11 cellular contexts compared by ENCODE assay signal in genomic region chr19:45597425-45598111, GRCh38. TPM values are rescaled to one million over a fixed set of nuclear protein-coding genes. Genes with fewer than 3 reads are reported as not detected.
DNase-seq lines count a peak whose midpoint lies in the region; ATAC-seq and TF ChIP-seq lines count a peak whose summit lies in the region.
"Had no signal": no experiment of that assay in that cellular context is flagged by ENCODE, and none has a peak within 500 bp of the region (broad histone marks: within the 10 kb centered on the region; RNA-seq: fewer than 3 reads in every experiment).

No MANE protein-coding gene starts in this region.

- H2BK12ac ChIP-seq in mesenchymal stem cell (ENCODE audit: low read length in 2 of 2) = peak overlapping the region in 1 of 2 experiments; percentile 50

- ATAC-seq in left cardiac atrium = peak in 1 of 2 donors; percentile 49
- ATAC-seq in Right ventricle myocardium superior (ENCODE audit: poor library complexity) = no peak
- ATAC-seq in HG03135 (IDR thresholded peaks at IDR 0.05; ENCODE audit: unreplicated experiment) = no peak

- H3K18ac ChIP-seq in mesenchymal stem cell (ENCODE audit: low read depth in 1 of 2, low read length in 2 of 2) = peak overlapping the region; percentile 5 to 81

- H2BK5ac ChIP-seq in mesenchymal stem cell (ENCODE audit: low read depth, low read length, poor library complexity, severe bottlenecking) = no peak overlapping the region

- H3K36me3 ChIP-seq in mesenchymal stem cell (ENCODE audit: control insufficient read depth in 1 of 2, insufficient read depth in 2 of 2, low read depth in 1 of 2, low read length in 2 of 2) = no peaks in the 10 kb centered on the region
- H3K36me3 ChIP-seq in uterus = no peaks in the 10 kb centered on the region

- H3K27ac ChIP-seq in coronary artery (peak overlapping the region in 1 of 2 donors; percentile 63), mesenchymal stem cell (ENCODE audit: low read length, poor library complexity, severe bottlenecking) (no peak overlapping the region), uterus (peak overlapping the region; percentile 47 to 65)

- intact Hi-C loops in left cardiac atrium (cut with DNase I) (no loop called here), Right ventricle myocardium superior (cut with DNase I) (no loop called here), uterus (cut with DNase I; ENCODE audit: low total_unique reads) (no loop called here)

- peak overlapping the region; percentile 30 for H2AFZ ChIP-seq in mesenchymal stem cell (ENCODE audit: low read depth, low read length)

- 26% methylated on average over 3 of the region's 5 CpGs for WGBS in mesenchymal stem cell

- no peak overlapping the region for H3K23ac ChIP-seq in mesenchymal stem cell (ENCODE audit: low read length in 2 of 2)

- peak; percentile 54 for DNase-seq in left cardiac atrium
- DNase-seq in Right ventricle myocardium superior = no peak
- DNase-seq in coronary artery (ENCODE audit: low spot score) = no peak
- no peak for DNase-seq in mesenchymal stem cell
- no peak for DNase-seq in uterus
- DNase-seq in inferior parietal cortex (ENCODE audit: extremely low spot score) = no peak
- DNase-seq in GDM1 (lab: John Stamatoyannopoulos, UW) = no peak
- DNase-seq: activated CD4-positive, alpha-beta memory T cell treated with anti-CD3 and anti-CD28 coated beads for 36 hours; GF-D8 had no signal

- H3K9ac ChIP-seq in mesenchymal stem cell (ENCODE audit: low read length) = peak overlapping the region; percentile 56

- H2BK15ac ChIP-seq in mesenchymal stem cell (ENCODE audit: low read depth, poor library complexity, severe bottlenecking) = peak overlapping the region; percentile 23

- H3K4me1 ChIP-seq in mesenchymal stem cell (ENCODE audit: control insufficient read depth, insufficient read depth, low read depth, low read length) = peaks cover 12% of the 10 kb centered on the region
- no peaks in the 10 kb centered on the region for H3K4me1 ChIP-seq in uterus

- peak overlapping the region; percentile 22 for H4K91ac ChIP-seq in mesenchymal stem cell (ENCODE audit: low read length)

- H3K14ac ChIP-seq in mesenchymal stem cell (ENCODE audit: low read length in 2 of 2) = no peak overlapping the region

- peak overlapping the region; percentile 69 for H4K8ac ChIP-seq in mesenchymal stem cell (ENCODE audit: low read length)

- H3K27me3 ChIP-seq in mesenchymal stem cell (ENCODE audit: control insufficient read depth in 1 of 2, insufficient read depth in 1 of 2, low read length in 2 of 2) (peaks cover 63 to 69% of the 10 kb centered on the region in 2 experiments), uterus (peaks cover 5 to 21% of the 10 kb centered on the region in 2 donors)

- H3K9me3 ChIP-seq in mesenchymal stem cell (ENCODE audit: control insufficient read depth, low read length) (no peaks in the 10 kb centered on the region), uterus (no peaks in the 10 kb centered on the region)

- no peak overlapping the region for H3K4me2 ChIP-seq in mesenchymal stem cell (ENCODE audit: low read length, poor library complexity, severe bottlenecking)

- peak overlapping the region; percentile 42 for H2BK120ac ChIP-seq in mesenchymal stem cell (ENCODE audit: low read depth, low read length)

- H3K4ac ChIP-seq in mesenchymal stem cell (ENCODE audit: low read depth in 1 of 2, low read length in 2 of 2) = peak overlapping the region in 1 of 2 experiments; percentile 80

- H3K79me1 ChIP-seq in mesenchymal stem cell (replicated peaks; ENCODE audit: low read length, poor library complexity, severe bottlenecking) = no peaks in the 10 kb centered on the region

- no peak for TF ChIP-seq POLR2A in uterus (IDR thresholded peaks at IDR 0.05)

- no peak for TF ChIP-seq CTCF in coronary artery (IDR thresholded peaks at IDR 0.05)
- no peak for TF ChIP-seq CTCF in uterus (IDR thresholded peaks at IDR 0.05)

- H2AK5ac ChIP-seq in mesenchymal stem cell (ENCODE audit: low read length, severe bottlenecking) = no peak overlapping the region

- peak overlapping the region; percentile 61 for H3K4me3 ChIP-seq in coronary artery
- peak overlapping the region in 1 of 2 experiments; percentile 67 for H3K4me3 ChIP-seq in mesenchymal stem cell (ENCODE audit: insufficient read depth in 1 of 2, low read depth in 1 of 2, low read length in 2 of 2)
- no peak overlapping the region for H3K4me3 ChIP-seq in uterus

RNA-seq across cellular contexts. Expression of gene GPR4, which starts 4.4 kb away (rescaled TPM):
- total RNA-seq in left cardiac atrium (10 to 100 TPM in 1 of 2 donors, 1 to 10 TPM in 1; 5.2 to 17.7 TPM), Right ventricle myocardium superior (5.3 TPM), uterus (10 to 100 TPM in 1 of 4 donors, 1 to 10 TPM in 2, under 1 TPM in 1; 0.62 to 13.5 (median 6.6) TPM)
- 0.73 TPM for polyA plus RNA-seq in mesenchymal stem cell (2013, experiment 1 of 2)
- polyA plus RNA-seq in mesenchymal stem cell (2013, experiment 2 of 2) = 0.77 TPM
- total RNA-seq: activated CD4-positive, alpha-beta memory T cell treated with anti-CD3 and anti-CD28 coated beads for 36 hours; renal cortical epithelial cell had no signal

RNA-seq across cellular contexts. Expression of gene OPA3, which starts 13.0 kb away (rescaled TPM):
- total RNA-seq in left cardiac atrium (10 to 100 TPM; 19.1 to 27.1 TPM), Right ventricle myocardium superior (22.8 TPM), uterus (1 to 10 TPM; 2.8 to 9.1 (median 5.1) TPM)
- polyA plus RNA-seq in mesenchymal stem cell (2013, experiment 1 of 2) = 13.4 TPM
- 13.7 TPM for polyA plus RNA-seq in mesenchymal stem cell (2013, experiment 2 of 2)

RNA-seq across cellular contexts. Expression of gene EML2, which starts 41.6 kb away (rescaled TPM):
- total RNA-seq in left cardiac atrium (10 to 100 TPM; 30.1 to 34.8 TPM), Right ventricle myocardium superior (30.6 TPM), uterus (10 to 100 TPM in 2 of 4 donors, 1 to 10 TPM in 2; 1.2 to 18.4 (median 11.6) TPM)
- 13.5 TPM for polyA plus RNA-seq in mesenchymal stem cell (2013, experiment 1 of 2)
- 13.8 TPM for polyA plus RNA-seq in mesenchymal stem cell (2013, experiment 2 of 2)
